ENCODE assay signal across 14 cellular contexts in genomic region chr10:84269773-84270172, GRCh38. TPM values are rescaled to one million over a fixed set of nuclear protein-coding genes. Genes with fewer than 3 reads are reported as not detected.
DNase-seq lines count a peak whose midpoint lies in the region; ATAC-seq and TF ChIP-seq lines count a peak whose summit lies in the region.
"Had no signal": no experiment of that assay in that cellular context is flagged by ENCODE, and none has a peak within 500 bp of the region (broad histone marks: within the 10 kb centered on the region; RNA-seq: fewer than 3 reads in every experiment).

No MANE protein-coding gene starts in this region.

- no peaks in the 10 kb centered on the region for H3K79me1 ChIP-seq in mesendoderm (ENCODE audit: low read length)

- H3K9me3 ChIP-seq in gastrocnemius medialis = no peaks in the 10 kb centered on the region

- TF ChIP-seq POLR2A in gastrocnemius medialis (IDR thresholded peaks at IDR 0.05) = no peak

- in situ Hi-C loops in gastrocnemius medialis (cut with MboI; ENCODE audit: low sequenced_read_pairs in 4 of 4) = loop anchor here in 3 of 4 donors (5.0 to 10.0 kb wide), 4 partner anchors 95 to 263 kb away; no protein-coding TSS in a partner anchor

- H3K4me2 ChIP-seq in mesendoderm (ENCODE audit: low read length) = no peak overlapping the region

- TF ChIP-seq CTCF in AG09319 (IDR thresholded peaks at IDR 0.05; ENCODE audit: low read depth, low read length) = no peak
- TF ChIP-seq CTCF in gastrocnemius medialis (IDR thresholded peaks at IDR 0.05 in 4 of 5, conservative IDR thresholded peaks at IDR 0.05 in 1 of 5) = no peak

- no peak overlapping the region for H2BK5ac ChIP-seq in mesendoderm (ENCODE audit: low read length)

- no peak overlapping the region for H2BK120ac ChIP-seq in mesendoderm (ENCODE audit: low read depth, low read length)

- no peak overlapping the region for H3K56ac ChIP-seq in mesendoderm (ENCODE audit: low read length)

- H4K8ac ChIP-seq in mesendoderm (ENCODE audit: low read depth, low read length) = no peak overlapping the region

- ATAC-seq in HG03139 (IDR thresholded peaks at IDR 0.05; ENCODE audit: unreplicated experiment) (no peak), gastrocnemius medialis (no peak)
- ATAC-seq: activated naive CD8-positive, alpha-beta T cell treated with anti-CD3 and anti-CD28 coated beads, Interleukin-2, amount 50 U/mL, for 24 hours; stimulated activated effector memory CD8-positive, alpha-beta T cell treated with anti-CD3 and anti-CD28 coated beads, Interleukin-12 subunit alpha, Interleukin-12 subunit beta, amount 100 ng/mL, for 72 hours had no signal

- H3K36me3 ChIP-seq in mesendoderm (ENCODE audit: control insufficient read depth, insufficient read depth, low read length) (no peaks in the 10 kb centered on the region), gastrocnemius medialis (no peaks in the 10 kb centered on the region)

- no peak overlapping the region for H3K18ac ChIP-seq in mesendoderm (ENCODE audit: low read length)

- no peak overlapping the region for H3K23ac ChIP-seq in mesendoderm (ENCODE audit: low read length)

- no peak overlapping the region for H3K4ac ChIP-seq in mesendoderm (ENCODE audit: low read depth, low read length)

- H3K4me3 ChIP-seq in mesendoderm (ENCODE audit: low read length) (no peak overlapping the region), gastrocnemius medialis (no peak overlapping the region)

- H4K5ac ChIP-seq in mesendoderm (ENCODE audit: low read length) = no peak overlapping the region

- intact Hi-C loops in gastrocnemius medialis (cut with DNase I; ENCODE audit: low total_unique reads) = no loop called here

- H2BK15ac ChIP-seq in mesendoderm (replicated peaks; ENCODE audit: low read depth) = no peak overlapping the region

- H3K27ac ChIP-seq in mesendoderm (ENCODE audit: low read depth, low read length) = no peak overlapping the region
- no peak overlapping the region for H3K27ac ChIP-seq in gastrocnemius medialis
- H3K27ac ChIP-seq: C4-2B had no signal

- H3K79me2 ChIP-seq in mesendoderm (ENCODE audit: control insufficient read depth, insufficient read depth, low read length) = no peaks in the 10 kb centered on the region

- DNase-seq in AG09319 (ENCODE audit: extremely low read depth, low read depth) (peak; percentile 22), HS-5 (ENCODE audit: low read depth) (peak; percentile 75), astrocyte of the hippocampus (ENCODE audit: low read depth, low spot score) (peak; percentile 77), iris pigment epithelial cell (ENCODE audit: low read depth) (peak; percentile 78), NCI-H82 treated with DMSO at 0.1 percent for 48 hours (lab: John Stamatoyannopoulos, UW; ENCODE audit: unreplicated experiment) (no peak), mesendoderm (no peak), gastrocnemius medialis (no peak)
- DNase-seq: activated naive CD8-positive, alpha-beta T cell treated with anti-CD3 and anti-CD28 coated beads, Interleukin-2, amount 50 U/mL, for 24 hours; RPMI8226; stimulated activated CD4-positive, alpha-beta T cell treated with anti-CD3 and anti-CD28 coated beads, Interleukin-2, amount 100 ng/mL, for 24 hours had no signal

- WGBS in mesendoderm (ENCODE audit: extremely low coverage, insufficient coverage, low lambda C conversion rate) = no CpG with 5 or more reads among the region's 2 CpGs

- no peak overlapping the region for H2AK5ac ChIP-seq in mesendoderm (ENCODE audit: low read length)

- no peak overlapping the region for H3K9ac ChIP-seq in mesendoderm (ENCODE audit: low read length)

- H3K4me1 ChIP-seq in mesendoderm (ENCODE audit: control insufficient read depth, low read depth, low read length) (no peaks in the 10 kb centered on the region), gastrocnemius medialis (no peaks in the 10 kb centered on the region)

- no peaks in the 10 kb centered on the region for H3K27me3 ChIP-seq in mesendoderm (ENCODE audit: insufficient read depth, low read length, poor library complexity)
- peaks cover 0 to 5% (median 5%) of the 10 kb centered on the region in 3 donors for H3K27me3 ChIP-seq in gastrocnemius medialis

RNA-seq across cellular contexts. Expression of gene RGR, which starts 24.9 kb away (rescaled TPM):
- polyA plus RNA-seq in mesendoderm (2013, experiment 1 of 2) = not detected
- polyA plus RNA-seq in mesendoderm (2013, experiment 2 of 2) = not detected
- total RNA-seq in gastrocnemius medialis = under 1 TPM in 1 of 4 donors, not detected in 3; 0.22 TPM
- total RNA-seq: mesenteric fat pad had no signal

RNA-seq across cellular contexts. Expression of gene LRIT1, which starts 28.4 kb away (rescaled TPM):
- not detected for polyA plus RNA-seq in mesendoderm (2013, experiment 1 of 2)
- polyA plus RNA-seq in mesendoderm (2013, experiment 2 of 2) = not detected
- not detected for total RNA-seq in gastrocnemius medialis
- total RNA-seq: mesenteric fat pad had no signal

RNA-seq across cellular contexts. Expression of gene LRIT2, which starts 44.4 kb away (rescaled TPM):
- polyA plus RNA-seq in mesendoderm (2013, experiment 1 of 2) = not detected
- not detected for polyA plus RNA-seq in mesendoderm (2013, experiment 2 of 2)
- not detected for total RNA-seq in gastrocnemius medialis
- total RNA-seq: mesenteric fat pad had no signal

RNA-seq across cellular contexts. Expression of gene CCSER2, which starts 58.6 kb away (rescaled TPM):
- polyA plus RNA-seq in mesendoderm (2013, experiment 1 of 2) = 26.4 TPM
- polyA plus RNA-seq in mesendoderm (2013, experiment 2 of 2) = 28.3 TPM
- total RNA-seq in gastrocnemius medialis = 10 to 100 TPM; 39.8 to 61.8 (median 49.2) TPM

Comparison
In these comparisons a context has a peak if more than half of its experiments do, and no peak if none do; other contexts are left out.
1. DNase-seq: peak in AG09319 (single experiment), HS-5 (single experiment), astrocyte of the hippocampus (single experiment) and iris pigment epithelial cell (single experiment); none in NCI-H82 treated with DMSO at 0.1 percent for 48 hours (single experiment), mesendoderm (single experiment) and gastrocnemius medialis (0 of 2).